ENCODE assay signal across 34 cellular contexts in the genomic region with DNA sequence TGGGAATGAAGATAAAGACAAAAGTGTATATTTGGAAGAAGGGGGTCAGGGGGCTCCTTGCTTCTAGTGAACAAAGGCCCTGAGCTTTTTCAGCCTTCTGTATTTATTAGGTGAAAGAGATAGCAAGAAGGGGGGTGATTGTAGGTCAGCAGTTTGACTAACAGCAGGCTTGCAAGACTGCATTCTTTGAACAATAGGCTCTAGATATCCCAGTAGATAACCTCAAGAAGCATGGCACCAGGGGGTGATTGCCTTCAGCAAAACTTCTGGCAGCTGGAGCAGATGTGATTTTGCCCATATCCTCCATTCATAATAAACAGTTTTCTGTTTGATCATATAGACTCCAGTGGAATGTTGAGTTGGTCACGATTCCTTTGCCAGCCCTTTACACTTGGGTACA. TPM values are rescaled to one million over a fixed set of nuclear protein-coding genes. Genes with fewer than 3 reads are reported as not detected.
DNase-seq lines count a peak whose midpoint lies in the region; TF ChIP-seq lines count a peak whose summit lies in the region.
"Had no signal": no experiment of that assay in that cellular context is flagged by ENCODE, and none has a peak within 500 bp of the region (broad histone marks: within the 10 kb centered on the region; RNA-seq: fewer than 3 reads in every experiment).

No MANE protein-coding gene starts in this region.

- H2AK5ac ChIP-seq in mesendoderm (ENCODE audit: low read length) (no peak overlapping the region), trophoblast cell (ENCODE audit: low read length) (no peak overlapping the region)

- CTCF ChIA-PET in activated naive CD4-positive, alpha-beta T cell treated with anti-CD3 and anti-CD28 coated beads, Interleukin-2, amount 10 ng/mL, durations not matched to agents 7 days and 5 days (lab: Charles Lee), result no interaction called here

- peaks cover 43% of the 10 kb centered on the region for H3K9me3 ChIP-seq in endodermal cell (ENCODE audit: control insufficient read depth, low read length)
- H3K9me3 ChIP-seq in osteoblast (ENCODE audit: low read depth, low read length), result no peaks in the 10 kb centered on the region
- H3K9me3 ChIP-seq in trophoblast cell (ENCODE audit: insufficient read depth, low read depth, low read length), result peaks cover 4% of the 10 kb centered on the region
- H3K9me3 ChIP-seq: A549, BE2C had no signal

- H2BK120ac ChIP-seq in mesendoderm (ENCODE audit: low read depth, low read length), result no peak overlapping the region
- no peak overlapping the region for H2BK120ac ChIP-seq in trophoblast cell (ENCODE audit: insufficient read depth, low read length, poor library complexity)

- TF ChIP-seq CTCF in endodermal cell (conservative IDR thresholded peaks at IDR 0.05) (no peak), osteoblast (IDR thresholded peaks at IDR 0.05; ENCODE audit: extremely low read depth, low read depth, low read length) (no peak)

- no peak overlapping the region for H3K4me3 Mint-ChIP-seq in endodermal cell
- H3K4me3 Mint-ChIP-seq in activated naive CD4-positive, alpha-beta T cell treated with anti-CD3 and anti-CD28 coated beads, Interleukin-2, amount 10 ng/mL, durations not matched to agents 7 days and 5 days, result no peak overlapping the region
- H3K4me3 Mint-ChIP-seq: B cell; CD14-positive monocyte; CD4-positive, alpha-beta memory T cell; CD4-positive, alpha-beta T cell; CD4-positive, CD25-positive, alpha-beta regulatory T cell; CD8-positive, alpha-beta T cell had no signal

- no peak overlapping the region for H4K8ac ChIP-seq in mesendoderm (ENCODE audit: low read depth, low read length)
- no peak overlapping the region for H4K8ac ChIP-seq in trophoblast cell (ENCODE audit: low read depth, low read length)

- 60% methylated on average over 1 of the region's 1 CpG; no CpG with 5 or more reads in 1 of the 2 experiments for WGBS in endodermal cell (ENCODE audit: insufficient coverage in 1 of 2, insufficient read length in 1 of 2), 2 experiments
- WGBS in mesendoderm (ENCODE audit: extremely low coverage, insufficient coverage, low lambda C conversion rate), result no CpG with 5 or more reads among the region's 1 CpG
- no CpG with 5 or more reads among the region's 1 CpG for whole genome bisulfite sequencing in trophoblast cell (ENCODE audit: extremely low coverage, insufficient coverage, insufficient read length)

- H4K12ac ChIP-seq in trophoblast cell (ENCODE audit: low read depth, low read length), result no peak overlapping the region

- H2BK15ac ChIP-seq in mesendoderm (replicated peaks; ENCODE audit: low read depth), result no peak overlapping the region

- H3K36me3 ChIP-seq in endodermal cell (ENCODE audit: control insufficient read depth, insufficient read depth, low read length) (no peaks in the 10 kb centered on the region), mesendoderm (ENCODE audit: control insufficient read depth, insufficient read depth, low read length) (no peaks in the 10 kb centered on the region), osteoblast (ENCODE audit: insufficient read depth, low read length) (no peaks in the 10 kb centered on the region), trophoblast cell (ENCODE audit: control insufficient read depth in 1 of 2, insufficient read depth in 2 of 2, low read length in 2 of 2) (no peaks in the 10 kb centered on the region)
- H3K36me3 ChIP-seq: BE2C; BLaER1; BLaER1 treated with 17β-estradiol and CSF1 and Interleukin-3, amounts not matched to agents 10 nM and 100 nM had no signal

- no peak overlapping the region for H3K27ac ChIP-seq in endodermal cell (ENCODE audit: low read depth, low read length)
- no peak overlapping the region for H3K27ac ChIP-seq in mesendoderm (ENCODE audit: low read depth, low read length)
- no peak overlapping the region for H3K27ac ChIP-seq in osteoblast (ENCODE audit: low read depth, low read length)
- no peak overlapping the region for H3K27ac ChIP-seq in trophoblast cell (ENCODE audit: low read depth, low read length)
- H3K27ac ChIP-seq: 22Rv1; A549; BLaER1; BLaER1 treated with 17β-estradiol and CSF1 and Interleukin-3, amounts not matched to agents 10 nM and 100 nM; C4-2B had no signal

- H3K4me1 ChIP-seq in endodermal cell (ENCODE audit: control insufficient read depth, insufficient read depth, low read length) (peaks cover 4% of the 10 kb centered on the region), mesendoderm (ENCODE audit: control insufficient read depth, low read depth, low read length) (no peaks in the 10 kb centered on the region), osteoblast (ENCODE audit: insufficient read depth, low read length) (no peaks in the 10 kb centered on the region), trophoblast cell (ENCODE audit: control insufficient read depth in 1 of 2, insufficient read depth in 2 of 2, low read length in 2 of 2) (no peaks in the 10 kb centered on the region)
- H3K4me1 ChIP-seq: A549, BE2C, BLaER1, Caco-2 had no signal

- no peak overlapping the region for H3K14ac ChIP-seq in trophoblast cell (ENCODE audit: low read length)

- no peak overlapping the region for H4K91ac ChIP-seq in trophoblast cell (ENCODE audit: low read depth, low read length)

- no peak overlapping the region for H3K56ac ChIP-seq in mesendoderm (ENCODE audit: low read length)

- H3K4me1 Mint-ChIP-seq in endodermal cell, result no peaks in the 10 kb centered on the region
- no peaks in the 10 kb centered on the region for H3K4me1 Mint-ChIP-seq in activated naive CD4-positive, alpha-beta T cell treated with anti-CD3 and anti-CD28 coated beads, Interleukin-2, amount 10 ng/mL, durations not matched to agents 7 days and 5 days
- H3K4me1 Mint-ChIP-seq: B cell; CD14-positive monocyte; CD4-positive, alpha-beta memory T cell; CD4-positive, CD25-positive, alpha-beta regulatory T cell; CD8-positive, alpha-beta memory T cell had no signal

- peaks cover 53% of the 10 kb centered on the region for H3K9me3 Mint-ChIP-seq in endodermal cell
- H3K9me3 Mint-ChIP-seq in activated naive CD4-positive, alpha-beta T cell treated with anti-CD3 and anti-CD28 coated beads, Interleukin-2, amount 10 ng/mL, durations not matched to agents 7 days and 5 days, result peaks cover 2% of the 10 kb centered on the region

- H3K4ac ChIP-seq in mesendoderm (ENCODE audit: low read depth, low read length), result no peak overlapping the region
- H3K4ac ChIP-seq in trophoblast cell (ENCODE audit: low read depth, low read length), result no peak overlapping the region

- H3K79me1 ChIP-seq in mesendoderm (ENCODE audit: low read length) (no peaks in the 10 kb centered on the region), trophoblast cell (ENCODE audit: low read length) (no peaks in the 10 kb centered on the region)

- H2AFZ ChIP-seq in osteoblast (ENCODE audit: low read length), result no peak overlapping the region
- no peak overlapping the region for H2AFZ ChIP-seq in trophoblast cell (ENCODE audit: insufficient read depth, low read length, poor library complexity)

- H3K4me3 ChIP-seq in endodermal cell (ENCODE audit: low read length) (peak overlapping the region; percentile 73), mesendoderm (ENCODE audit: low read length) (no peak overlapping the region), osteoblast (ENCODE audit: insufficient read depth, low read length) (no peak overlapping the region), trophoblast cell (ENCODE audit: low read depth, low read length) (no peak overlapping the region)
- H3K4me3 ChIP-seq: A549; BLaER1; BLaER1 treated with 17β-estradiol and CSF1 and Interleukin-3, amounts not matched to agents 10 nM and 100 nM had no signal

- H3K79me2 ChIP-seq in mesendoderm (ENCODE audit: control insufficient read depth, insufficient read depth, low read length) (no peaks in the 10 kb centered on the region), osteoblast (ENCODE audit: insufficient read depth, low read length) (no peaks in the 10 kb centered on the region), trophoblast cell (ENCODE audit: control insufficient read depth, insufficient read depth, low read length, poor library complexity) (no peaks in the 10 kb centered on the region)

- DNase-seq in endodermal cell (no peak), mesendoderm (peak; percentile 63), osteoblast (ENCODE audit: insufficient read length, low spot score, missing footprints) (peak; percentile 13), trophoblast cell (peak; percentile 27 to 59), NCI-H510A (lab: John Stamatoyannopoulos, UW) (no peak), C1 segment of cervical spinal cord (lab: John Stamatoyannopoulos, UW) (no peak)
- DNase-seq in activated CD4-positive, alpha-beta T cell treated with anti-CD3 and anti-CD28 coated beads, Interleukin-2, amount 50 U/mL, for 48 hours, result no peak
- DNase-seq in activated naive CD4-positive, alpha-beta T cell treated with anti-CD3 and anti-CD28 coated beads, Interleukin-2, amount 10 ng/mL, durations not matched to agents 7 days and 5 days, result no peak
- DNase-seq: 8988T; ACHN; AML-193; BE2C; Caco-2; Calu3; CD4-positive, alpha-beta memory T cell; CD4-positive, alpha-beta T cell; CD4-positive, CD25-positive, alpha-beta regulatory T cell; CD8-positive, alpha-beta memory T cell; CD8-positive, alpha-beta T cell; COR-L47; DMS 273 treated with DMSO at 0.1 percent for 48 hours; DMS153; DMS53; DMS79; DMS79 treated with DMSO at 0.1 percent for 48 hours; DND-41; EL had no signal

- peaks cover 5% of the 10 kb centered on the region for H3K36me3 Mint-ChIP-seq in endodermal cell (ENCODE audit: low read depth)
- no peaks in the 10 kb centered on the region for H3K36me3 Mint-ChIP-seq in activated naive CD4-positive, alpha-beta T cell treated with anti-CD3 and anti-CD28 coated beads, Interleukin-2, amount 10 ng/mL, durations not matched to agents 7 days and 5 days
- H3K36me3 Mint-ChIP-seq: CD14-positive monocyte; CD4-positive, alpha-beta memory T cell; CD4-positive, CD25-positive, alpha-beta regulatory T cell; CD8-positive, alpha-beta memory T cell; CD8-positive, alpha-beta T cell had no signal

- H3K9ac ChIP-seq in endodermal cell (ENCODE audit: extremely low read depth, low read length, poor library complexity, severe bottlenecking) (no peak overlapping the region), mesendoderm (ENCODE audit: low read length) (no peak overlapping the region), trophoblast cell (ENCODE audit: low read length) (no peak overlapping the region)
- H3K9ac ChIP-seq: BLaER1; BLaER1 treated with 17β-estradiol and CSF1 and Interleukin-3, amounts not matched to agents 10 nM and 100 nM had no signal

- H4K5ac ChIP-seq in mesendoderm (ENCODE audit: low read length), result no peak overlapping the region

- H3K23ac ChIP-seq in mesendoderm (ENCODE audit: low read length), result no peak overlapping the region
- no peak overlapping the region for H3K23ac ChIP-seq in trophoblast cell (ENCODE audit: low read length)

- H3K27me3 ChIP-seq in endodermal cell (ENCODE audit: control insufficient read depth, insufficient read depth, low read length, poor library complexity, severe bottlenecking) (no peaks in the 10 kb centered on the region), mesendoderm (ENCODE audit: insufficient read depth, low read length, poor library complexity) (no peaks in the 10 kb centered on the region), osteoblast (ENCODE audit: insufficient read depth, low read length) (no peaks in the 10 kb centered on the region), trophoblast cell (ENCODE audit: insufficient read depth, low read length) (no peaks in the 10 kb centered on the region)
- H3K27me3 ChIP-seq: BE2C; BLaER1; BLaER1 treated with 17β-estradiol and CSF1 and Interleukin-3, amounts not matched to agents 10 nM and 100 nM had no signal

- H4K20me1 ChIP-seq in osteoblast (ENCODE audit: insufficient read depth, low read length), result no peaks in the 10 kb centered on the region
- H4K20me1 ChIP-seq: BLaER1; BLaER1 treated with 17β-estradiol and CSF1 and Interleukin-3, amounts not matched to agents 10 nM and 100 nM had no signal

- H3K18ac ChIP-seq in mesendoderm (ENCODE audit: low read length) (no peak overlapping the region), trophoblast cell (ENCODE audit: low read length) (no peak overlapping the region)

- H3K27ac Mint-ChIP-seq in endodermal cell, result no peak overlapping the region
- H3K27ac Mint-ChIP-seq in activated naive CD4-positive, alpha-beta T cell treated with anti-CD3 and anti-CD28 coated beads, Interleukin-2, amount 10 ng/mL, durations not matched to agents 7 days and 5 days, result no peak overlapping the region
- H3K27ac Mint-ChIP-seq: B cell; CD14-positive monocyte; CD4-positive, alpha-beta memory T cell; CD4-positive, alpha-beta T cell; CD4-positive, CD25-positive, alpha-beta regulatory T cell; CD8-positive, alpha-beta memory T cell; CD8-positive, alpha-beta T cell had no signal

- H3K27me3 Mint-ChIP-seq in endodermal cell (ENCODE audit: insufficient read depth), result no peaks in the 10 kb centered on the region
- H3K27me3 Mint-ChIP-seq in activated naive CD4-positive, alpha-beta T cell treated with anti-CD3 and anti-CD28 coated beads, Interleukin-2, amount 10 ng/mL, durations not matched to agents 7 days and 5 days, result no peaks in the 10 kb centered on the region
- H3K27me3 Mint-ChIP-seq: CD4-positive, CD25-positive, alpha-beta regulatory T cell had no signal

- H2BK5ac ChIP-seq in mesendoderm (ENCODE audit: low read length) (no peak overlapping the region), trophoblast cell (ENCODE audit: low read depth, low read length, poor library complexity) (no peak overlapping the region)

- H2BK12ac ChIP-seq in trophoblast cell (ENCODE audit: low read length), result no peak overlapping the region

- H3K4me2 ChIP-seq in mesendoderm (ENCODE audit: low read length), result no peak overlapping the region
- no peak overlapping the region for H3K4me2 ChIP-seq in osteoblast (ENCODE audit: insufficient read depth, low read length)
- no peak overlapping the region for H3K4me2 ChIP-seq in trophoblast cell (ENCODE audit: low read length)
- H3K4me2 ChIP-seq: A549; BLaER1; BLaER1 treated with 17β-estradiol and CSF1 and Interleukin-3, amounts not matched to agents 10 nM and 100 nM had no signal

RNA-seq across cellular contexts. Expression of a gene that starts 31.7 kb away (rescaled TPM):
- total RNA-seq in endodermal cell (10 to 100 TPM; 19.3 to 19.9 TPM), osteoblast (44.5 and 50.1 TPM in 2 replicates)
- 58.6 TPM for polyA plus RNA-seq in endodermal cell (2013, experiment 1 of 2)
- 58.6 TPM for polyA plus RNA-seq in endodermal cell (2013, experiment 2 of 2)
- polyA plus RNA-seq in mesendoderm (2013, experiment 1 of 2), result 29.3 TPM
- polyA plus RNA-seq in mesendoderm (2013, experiment 2 of 2), result 28.5 TPM
- polyA plus RNA-seq in trophoblast cell (2013), result 26.8 and 28.4 TPM in 2 replicates
- polyA plus RNA-seq: CD4-positive, CD25-positive, alpha-beta regulatory T cell had no signal

Comparison
In these comparisons a context has a peak if more than half of its experiments do, and no peak if none do; other contexts are left out.
1. DNase-seq: peak in mesendoderm (single experiment), osteoblast (single experiment) and trophoblast cell (2 of 2); none in endodermal cell (single experiment), activated CD4-positive, alpha-beta T cell treated with anti-CD3 and anti-CD28 coated beads, Interleukin-2, amount 50 U/mL, for 48 hours (0 of 2), NCI-H510A (single experiment), C1 segment of cervical spinal cord (0 of 14) and activated naive CD4-positive, alpha-beta T cell treated with anti-CD3 and anti-CD28 coated beads, Interleukin-2, amount 10 ng/mL, durations not matched to agents 7 days and 5 days (single experiment).